ENCODE assay signal across 25 cellular contexts in the genomic region with DNA sequence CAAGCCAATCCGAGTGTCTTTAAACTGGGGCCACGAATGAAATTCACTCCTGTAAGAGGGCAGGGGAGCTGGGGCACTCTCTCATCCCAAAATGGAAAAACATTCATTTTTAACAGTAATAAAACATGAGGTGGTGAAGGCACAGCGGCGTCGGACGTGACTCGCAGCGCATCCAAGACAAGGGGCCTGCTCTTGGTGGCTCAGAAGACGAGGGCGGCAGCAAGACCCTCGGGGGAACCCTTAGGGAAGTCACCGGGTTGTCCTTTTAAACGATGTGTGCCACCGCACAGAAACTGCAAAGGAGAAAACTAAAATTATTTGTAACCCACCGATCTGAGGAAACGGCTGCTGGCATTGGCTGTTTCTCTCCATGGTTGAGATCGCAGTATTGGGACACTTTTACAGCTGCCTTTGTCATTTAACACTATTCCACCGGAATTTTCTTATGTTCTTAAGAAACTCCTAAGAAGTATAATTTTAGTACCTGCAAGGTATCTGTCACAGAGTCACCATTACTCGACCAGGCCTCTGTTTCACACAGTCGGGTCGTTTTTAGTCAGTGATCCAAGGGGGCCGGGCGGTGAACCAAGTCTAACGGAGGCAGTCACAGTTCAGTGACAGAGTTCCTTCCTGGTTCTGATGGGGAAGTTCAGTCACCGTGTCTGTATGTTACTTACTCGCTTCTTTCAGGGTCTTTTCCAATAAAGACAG.
"Had no signal": no experiment of that assay in that cellular context is flagged by ENCODE, and none has a peak within 500 bp of the region (broad histone marks: within the 10 kb centered on the region; RNA-seq: fewer than 3 reads in every experiment).

No MANE protein-coding gene starts in this region.

- H3K4me3 ChIP-seq: hepatocyte, right lobe of liver, skin epidermis, stomach, suprapubic skin, transverse colon, uterus had no signal

- H3K4me1 Mint-ChIP-seq: activated naive CD4-positive, alpha-beta T cell treated with anti-CD3 and anti-CD28 coated beads, Interleukin-2, amount 10 ng/mL, durations not matched to agents 7 days and 5 days; activated naive CD8-positive, alpha-beta T cell treated with anti-CD3 and anti-CD28 coated beads, Interleukin-2, amount 50 U/mL, for 24 hours; immature natural killer cell had no signal

- H3K27me3 Mint-ChIP-seq: activated naive CD4-positive, alpha-beta T cell treated with anti-CD3 and anti-CD28 coated beads, Interleukin-2, amount 10 ng/mL, durations not matched to agents 7 days and 5 days; activated naive CD8-positive, alpha-beta T cell treated with anti-CD3 and anti-CD28 coated beads, Interleukin-2, amount 50 U/mL, for 24 hours; dendritic cell treated with granulocyte-macrophage colony-stimulating factor and Interleukin-4, amounts not matched to agents 40 ng/mL and 50 ng/mL, for 4 days had no signal

- H3K4me2 ChIP-seq: hepatocyte had no signal

- H3K27me3 ChIP-seq: hepatocyte, right lobe of liver, stomach, transverse colon, uterus had no signal

- H3K36me3 ChIP-seq: right lobe of liver, stomach, suprapubic skin, transverse colon, uterus had no signal

- H3K4me3 Mint-ChIP-seq: activated naive CD4-positive, alpha-beta T cell treated with anti-CD3 and anti-CD28 coated beads, Interleukin-2, amount 10 ng/mL, durations not matched to agents 7 days and 5 days; activated naive CD8-positive, alpha-beta T cell treated with anti-CD3 and anti-CD28 coated beads, Interleukin-2, amount 50 U/mL, for 24 hours; dendritic cell treated with granulocyte-macrophage colony-stimulating factor and Interleukin-4, amounts not matched to agents 40 ng/mL and 50 ng/mL, for 4 days; immature natural killer cell; natural killer cell treated with Interleukin-12 subunit alpha and Interleukin-12 subunit beta and Interleukin-15 and Interleukin-18, amount 100 ng/mL, for 72 hours; stimulated activated effector memory CD8-positive, alpha-beta T cell treated with anti-CD3 and anti-CD28 coated beads, Interleukin-12 subunit alpha, Interleukin-12 subunit beta, amount 100 ng/mL, for 72 hours; T-helper 2 cell treated with Interferon-gamma antibody and Interleukin-4, amounts not matched to agents 5 μg/mL and 100 μg/mL, for 36 hours; WTC11 had no signal

- H3K4me1 ChIP-seq: parathyroid adenoma, right lobe of liver, uterus had no signal

- DNase-seq: activated naive CD4-positive, alpha-beta T cell treated with anti-CD3 and anti-CD28 coated beads, Interleukin-2, amount 10 ng/mL, durations not matched to agents 7 days and 5 days; activated naive CD8-positive, alpha-beta T cell treated with anti-CD3 and anti-CD28 coated beads, Interleukin-2, amount 50 U/mL, for 24 hours; activated T-cell treated with anti-CD3 and anti-CD28 coated beads, Interleukin-2, amount 50 U/mL, for 1 hour; effector CD8-positive, alpha-beta T cell; foreskin melanocyte; immature natural killer cell; midbrain; nucleus accumbens; right lobe of liver; stimulated activated CD4-positive, alpha-beta T cell treated with anti-CD3 and anti-CD28 coated beads, Interleukin-2, amount 100 ng/mL, for 24 hours; stomach; transverse colon; uterus had no signal

- ATAC-seq: activated naive CD8-positive, alpha-beta T cell treated with anti-CD3 and anti-CD28 coated beads, Interleukin-2, amount 50 U/mL, for 24 hours; esophagus mucosa; left lobe of liver; WTC11 had no signal

- H3K27ac Mint-ChIP-seq: activated naive CD4-positive, alpha-beta T cell treated with anti-CD3 and anti-CD28 coated beads, Interleukin-2, amount 10 ng/mL, durations not matched to agents 7 days and 5 days; activated naive CD8-positive, alpha-beta T cell treated with anti-CD3 and anti-CD28 coated beads, Interleukin-2, amount 50 U/mL, for 24 hours; activated T-helper 2 cell treated with anti-CD3 and anti-CD28 coated beads, Interferon-gamma antibody, Interleukin-2, Interleukin-4, amounts not matched to agents 10 μg/mL and 5 μg/mL and 100 μg/mL, durations not matched to agents 14 hours and 24 hours and 36 hours; dendritic cell treated with granulocyte-macrophage colony-stimulating factor and Interleukin-4, amounts not matched to agents 40 ng/mL and 50 ng/mL, for 4 days; immature natural killer cell; natural killer cell treated with Interleukin-12 subunit alpha and Interleukin-12 subunit beta and Interleukin-15 and Interleukin-18, amount 100 ng/mL, for 72 hours; stimulated activated effector memory CD8-positive, alpha-beta T cell treated with anti-CD3 and anti-CD28 coated beads, Interleukin-12 subunit alpha, Interleukin-12 subunit beta, amount 100 ng/mL, for 72 hours; T-helper 2 cell treated with Interferon-gamma antibody and Interleukin-4, amounts not matched to agents 5 μg/mL and 100 μg/mL, for 36 hours; WTC11 had no signal

- H3K27ac ChIP-seq: hepatocyte, parathyroid adenoma, right lobe of liver, skin epidermis, stomach, suprapubic skin, transverse colon, uterus had no signal

- H3K36me3 Mint-ChIP-seq: activated naive CD4-positive, alpha-beta T cell treated with anti-CD3 and anti-CD28 coated beads, Interleukin-2, amount 10 ng/mL, durations not matched to agents 7 days and 5 days; immature natural killer cell; natural killer cell treated with Interleukin-12 subunit alpha and Interleukin-12 subunit beta and Interleukin-15 and Interleukin-18, amount 100 ng/mL, for 72 hours; stimulated activated effector memory CD8-positive, alpha-beta T cell treated with anti-CD3 and anti-CD28 coated beads, Interleukin-12 subunit alpha, Interleukin-12 subunit beta, amount 100 ng/mL, for 72 hours; WTC11 had no signal

- H3K9me3 ChIP-seq: right lobe of liver, stomach, suprapubic skin, transverse colon, uterus had no signal

- H3K9ac ChIP-seq: parathyroid adenoma had no signal

- H2AFZ ChIP-seq: hepatocyte, parathyroid adenoma had no signal

- H3K79me2 ChIP-seq: hepatocyte, parathyroid adenoma had no signal

- H3K9me3 Mint-ChIP-seq: activated naive CD4-positive, alpha-beta T cell treated with anti-CD3 and anti-CD28 coated beads, Interleukin-2, amount 10 ng/mL, durations not matched to agents 7 days and 5 days; activated naive CD8-positive, alpha-beta T cell treated with anti-CD3 and anti-CD28 coated beads, Interleukin-2, amount 50 U/mL, for 24 hours; activated T-helper 2 cell treated with anti-CD3 and anti-CD28 coated beads, Interferon-gamma antibody, Interleukin-2, Interleukin-4, amounts not matched to agents 10 μg/mL and 5 μg/mL and 100 μg/mL, durations not matched to agents 14 hours and 24 hours and 36 hours; dendritic cell treated with granulocyte-macrophage colony-stimulating factor and Interleukin-4, amounts not matched to agents 40 ng/mL and 50 ng/mL, for 4 days; immature natural killer cell; natural killer cell treated with Interleukin-12 subunit alpha and Interleukin-12 subunit beta and Interleukin-15 and Interleukin-18, amount 100 ng/mL, for 72 hours; stimulated activated effector memory CD8-positive, alpha-beta T cell treated with anti-CD3 and anti-CD28 coated beads, Interleukin-12 subunit alpha, Interleukin-12 subunit beta, amount 100 ng/mL, for 72 hours; T-helper 2 cell treated with Interferon-gamma antibody and Interleukin-4, amounts not matched to agents 5 μg/mL and 100 μg/mL, for 36 hours had no signal
